In genomic region chr1:116569776-116570357, GRCh38 we compare ENCODE assay signal across 8 cellular contexts. TPM values are rescaled to one million over a fixed set of nuclear protein-coding genes. Genes with fewer than 3 reads are reported as not detected.
DNase-seq lines count a peak whose midpoint lies in the region; ATAC-seq, FAIRE-seq and TF ChIP-seq lines count a peak whose summit lies in the region.

No MANE protein-coding gene starts in this region.

- POLR2A ChIA-PET in activated CD8-positive, alpha-beta T cell treated with anti-CD3 and anti-CD28 coated beads, Interleukin-2, amount 10 ng/mL, durations not matched to agents 7 days and 5 days (lab: Charles Lee), result interaction anchor here (0.7 to 1.3 kb wide), 3 partner anchors 13 to 66 kb away, joined by 3 to 5 read pairs (median 5); no protein-coding TSS in a partner anchor

- peak overlapping the region; percentile 99 for H2AFZ ChIP-seq in neuron (ENCODE audit: low read depth, low read length)

- peak overlapping the region; percentile 79 for H3K4me3 ChIP-seq in Jurkat, Clone E6-1 (ENCODE audit: low read length)
- H3K4me3 ChIP-seq in esophagus squamous epithelium (peak overlapping the region; percentile 72 to 94 (median 85)), neuron (ENCODE audit: low read length) (peak overlapping the region; percentile 72)

- no peak for TF ChIP-seq CTCF in esophagus squamous epithelium (IDR thresholded peaks at IDR 0.05)

- DNase-seq in GM18507 (ENCODE audit: extremely low spot score, insufficient read length, low read depth) (no peak), esophagus squamous epithelium (lab: John Stamatoyannopoulos, UW) (no peak)
- DNase-seq in Jurkat, Clone E6-1 (ENCODE audit: low read depth, low spot score), result no peak
- peak; percentile 35 for DNase-seq in activated CD8-positive, alpha-beta T cell treated with anti-CD3 and anti-CD28 coated beads, Interleukin-2, amount 10 ng/mL, durations not matched to agents 7 days and 5 days

- peak overlapping the region; percentile 89 for H3K4me3 Mint-ChIP-seq in activated CD8-positive, alpha-beta T cell treated with anti-CD3 and anti-CD28 coated beads, Interleukin-2, amount 10 ng/mL, durations not matched to agents 7 days and 5 days

- H3K4me1 Mint-ChIP-seq in activated CD8-positive, alpha-beta T cell treated with anti-CD3 and anti-CD28 coated beads, Interleukin-2, amount 10 ng/mL, durations not matched to agents 7 days and 5 days (ENCODE audit: low read depth), result peaks cover 65% of the 10 kb centered on the region

- no peaks in the 10 kb centered on the region for H3K9me3 Mint-ChIP-seq in activated CD8-positive, alpha-beta T cell treated with anti-CD3 and anti-CD28 coated beads, Interleukin-2, amount 10 ng/mL, durations not matched to agents 7 days and 5 days (ENCODE audit: insufficient read depth)

- H3K36me3 ChIP-seq in esophagus squamous epithelium (peaks cover 0 to 8% (median 0%) of the 10 kb centered on the region in 3 donors), neuron (ENCODE audit: insufficient read depth, low read length) (no peaks in the 10 kb centered on the region)

- CTCF ChIA-PET in activated CD8-positive, alpha-beta T cell treated with anti-CD3 and anti-CD28 coated beads, Interleukin-2, amount 10 ng/mL, durations not matched to agents 7 days and 5 days (lab: Charles Lee), result interaction anchor here (0.9 to 1.8 kb wide), 5 partner anchors 12 to 491 kb away, joined by 3 to 6 read pairs (median 3); partner anchors contain the start of gene TTF2

- peak overlapping the region; percentile 87 for H3K27ac Mint-ChIP-seq in activated CD8-positive, alpha-beta T cell treated with anti-CD3 and anti-CD28 coated beads, Interleukin-2, amount 10 ng/mL, durations not matched to agents 7 days and 5 days

- peak; percentile 65 for FAIRE-seq in GM18507 (lab: Jason Lieb, UNC)

- TF ChIP-seq POLR2A in esophagus squamous epithelium (IDR thresholded peaks at IDR 0.05), result no peak

- intact Hi-C loops in esophagus squamous epithelium (cut with DNase I), result loop anchor here (10.0 kb wide), 1 partner anchor 155 kb away; no protein-coding TSS in a partner anchor

- peak; percentile 6 for ATAC-seq in activated CD8-positive, alpha-beta T cell treated with anti-CD3 and anti-CD28 coated beads, Interleukin-2, amount 10 ng/mL, durations not matched to agents 7 days and 5 days
- ATAC-seq in GM18858 (IDR thresholded peaks at IDR 0.05; ENCODE audit: unreplicated experiment) (no peak), HG02884 (IDR thresholded peaks at IDR 0.05; ENCODE audit: unreplicated experiment) (no peak), HG03457 (IDR thresholded peaks at IDR 0.05; ENCODE audit: unreplicated experiment) (no peak)

- H3K36me3 Mint-ChIP-seq in activated CD8-positive, alpha-beta T cell treated with anti-CD3 and anti-CD28 coated beads, Interleukin-2, amount 10 ng/mL, durations not matched to agents 7 days and 5 days (ENCODE audit: low read depth), result peaks cover 40% of the 10 kb centered on the region

- H3K27me3 Mint-ChIP-seq in activated CD8-positive, alpha-beta T cell treated with anti-CD3 and anti-CD28 coated beads, Interleukin-2, amount 10 ng/mL, durations not matched to agents 7 days and 5 days (ENCODE audit: low read depth), result peaks cover 3% of the 10 kb centered on the region

- H3K27me3 ChIP-seq in esophagus squamous epithelium (no peaks in the 10 kb centered on the region), neuron (ENCODE audit: insufficient read depth, low read length) (no peaks in the 10 kb centered on the region)

- H3K9me3 ChIP-seq in esophagus squamous epithelium, result no peaks in the 10 kb centered on the region
- H3K9me3 ChIP-seq in neuron (ENCODE audit: low read length), result peaks cover under 1% of the 10 kb centered on the region

- H3K27ac ChIP-seq in esophagus squamous epithelium, result peak overlapping the region; percentile 96 to 99 (median 98)

- H3K4me1 ChIP-seq in esophagus squamous epithelium (peaks cover 22 to 68% (median 23%) of the 10 kb centered on the region in 3 donors), neuron (ENCODE audit: insufficient read depth, low read length) (peaks cover 14% of the 10 kb centered on the region)

- 15 to 20% methylated on average over 16 to 17 of the region's 22 CpGs for WGBS in esophagus squamous epithelium, 2 donors

RNA-seq across cellular contexts. Expression of gene CD58, which starts 1.0 kb away (rescaled TPM):
- polyA plus RNA-seq in Jurkat, Clone E6-1 (2012; ENCODE audit: insufficient read depth, insufficient read length), result 11.6 TPM
- total RNA-seq in activated CD8-positive, alpha-beta T cell treated with anti-CD3 and anti-CD28 coated beads, Interleukin-2, amount 10 ng/mL, durations not matched to agents 7 days and 5 days, result 10 to 100 TPM; 23.9 to 24.7 TPM
- total RNA-seq in esophagus squamous epithelium, result 10 to 100 TPM; 19.4 to 54.4 (median 32.5) TPM
